In the genomic region with DNA sequence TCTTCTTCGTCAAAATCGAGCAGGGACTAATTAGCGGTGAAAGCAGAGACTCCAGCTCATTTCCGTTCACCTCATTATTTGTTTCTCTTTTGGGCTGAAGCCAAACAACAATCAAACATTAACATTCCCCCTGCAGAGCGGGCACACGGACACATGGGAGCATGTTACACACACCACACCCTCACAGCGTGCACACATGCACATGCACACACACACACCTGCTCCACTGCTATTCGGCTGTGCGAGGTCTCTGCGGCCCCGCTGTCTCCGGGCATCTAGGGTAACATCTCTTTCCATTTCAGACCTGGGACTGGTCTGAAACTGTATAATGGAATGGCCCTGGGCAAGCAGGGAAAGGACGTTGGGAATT, we compare ENCODE assay signal across 8 cellular contexts. TPM values are rescaled to one million over a fixed set of nuclear protein-coding genes. Genes with fewer than 3 reads are reported as not detected.
A peak's percentile ranks its signal among the peaks of the same experiment; 100 is the strongest.
DNase-seq lines count a peak whose midpoint lies in the region; ATAC-seq, FAIRE-seq and TF ChIP-seq lines count a peak whose summit lies in the region.

No MANE protein-coding gene starts in this region.

- peak overlapping the region; percentile 83 for H3K27ac Mint-ChIP-seq in activated CD8-positive, alpha-beta memory T cell treated with anti-CD3 and anti-CD28 coated beads, Interleukin-2, amount 10 ng/mL, durations not matched to agents 7 days and 5 days
- H3K27ac Mint-ChIP-seq in effector memory CD8-positive, alpha-beta T cell, result peak overlapping the region; percentile 88 to 92

- CTCF ChIA-PET in activated CD8-positive, alpha-beta memory T cell treated with anti-CD3 and anti-CD28 coated beads, Interleukin-2, amount 10 ng/mL, durations not matched to agents 7 days and 5 days (lab: Charles Lee), result interaction anchor here (0.7 to 12.1 kb wide), 53 partner anchors 9 to 779 kb away, joined by 3 to 239 read pairs (median 6); partner anchors contain the start of gene LRRC8C

- peaks cover 64% of the 10 kb centered on the region for H3K4me1 Mint-ChIP-seq in activated CD8-positive, alpha-beta memory T cell treated with anti-CD3 and anti-CD28 coated beads, Interleukin-2, amount 10 ng/mL, durations not matched to agents 7 days and 5 days
- peaks cover 36 to 40% of the 10 kb centered on the region in 2 donors for H3K4me1 Mint-ChIP-seq in effector memory CD8-positive, alpha-beta T cell (ENCODE audit: low read depth in 2 of 2)

- H3K4me3 ChIP-seq in pancreas, result peak overlapping the region; percentile 13 to 51 (median 20)

- H3K27ac ChIP-seq in pancreas, result peak overlapping the region in 1 of 4 donors; percentile 52

- no peaks in the 10 kb centered on the region for H3K9me3 ChIP-seq in pancreas

- no peaks in the 10 kb centered on the region for H3K36me3 ChIP-seq in pancreas

- 11 to 17% methylated on average over 13 of the region's 13 CpGs for WGBS in pancreas, 2 donors

- H3K36me3 Mint-ChIP-seq in activated CD8-positive, alpha-beta memory T cell treated with anti-CD3 and anti-CD28 coated beads, Interleukin-2, amount 10 ng/mL, durations not matched to agents 7 days and 5 days, result peaks cover 13% of the 10 kb centered on the region
- peaks cover 3% of the 10 kb centered on the region for H3K36me3 Mint-ChIP-seq in effector memory CD8-positive, alpha-beta T cell (ENCODE audit: insufficient read depth)

- H3K27me3 Mint-ChIP-seq in activated CD8-positive, alpha-beta memory T cell treated with anti-CD3 and anti-CD28 coated beads, Interleukin-2, amount 10 ng/mL, durations not matched to agents 7 days and 5 days, result no peaks in the 10 kb centered on the region
- H3K27me3 Mint-ChIP-seq in effector memory CD8-positive, alpha-beta T cell, result no peaks in the 10 kb centered on the region

- TF ChIP-seq CTCF in pancreas (IDR thresholded peaks at IDR 0.05), result no peak

- peaks cover 0 to 5% (median 4%) of the 10 kb centered on the region in 3 donors for H3K4me1 ChIP-seq in pancreas

- peak overlapping the region; percentile 80 for H3K4me3 Mint-ChIP-seq in activated CD8-positive, alpha-beta memory T cell treated with anti-CD3 and anti-CD28 coated beads, Interleukin-2, amount 10 ng/mL, durations not matched to agents 7 days and 5 days
- peak overlapping the region; percentile 85 for H3K4me3 Mint-ChIP-seq in effector memory CD8-positive, alpha-beta T cell

- intact Hi-C loops in pancreas (cut with DNase I) (loop anchor here in 1 of 3 donors (10.0 kb wide), 2 partner anchors 128 to 278 kb away; partner anchors contain the start of gene LRRC8C), posterior vena cava (cut with DNase I) (loop anchor here (2.0 to 10.0 kb wide), 3 partner anchors 130 to 280 kb away; partner anchors contain the start of gene LRRC8C (in 1 of the 2))

- FAIRE-seq in pancreas (lab: Jason Lieb, UNC), result no peak

- ATAC-seq in activated CD8-positive, alpha-beta memory T cell treated with anti-CD3 and anti-CD28 coated beads, Interleukin-2, amount 10 ng/mL, durations not matched to agents 7 days and 5 days, result no peak
- no peak for ATAC-seq in effector memory CD8-positive, alpha-beta T cell (replicated peaks)
- peak; percentile 49 to 68 (median 60) for ATAC-seq in pancreas

- no peak for DNase-seq in activated CD8-positive, alpha-beta memory T cell treated with anti-CD3 and anti-CD28 coated beads, Interleukin-2, amount 10 ng/mL, durations not matched to agents 7 days and 5 days
- no peak for DNase-seq in activated CD8-positive, alpha-beta memory T cell treated with anti-CD3 and anti-CD28 coated beads for 24 hours
- DNase-seq in NCI-H748 treated with DMSO at 0.1 percent for 48 hours (lab: John Stamatoyannopoulos, UW), result peak; percentile 66
- no peak for DNase-seq in effector memory CD8-positive, alpha-beta T cell
- peak in 3 of 6 donors; percentile 28 to 64 (median 46) for DNase-seq in pancreas
- DNase-seq in dedifferentiated amniotic fluid mesenchymal stem cell (ENCODE audit: extremely low spot score), result no peak
- DNase-seq in posterior vena cava (ENCODE audit: low spot score), result no peak
- no peak for DNase-seq in AML-193 (lab: John Stamatoyannopoulos, UW)

- no peaks in the 10 kb centered on the region for H3K9me3 Mint-ChIP-seq in activated CD8-positive, alpha-beta memory T cell treated with anti-CD3 and anti-CD28 coated beads, Interleukin-2, amount 10 ng/mL, durations not matched to agents 7 days and 5 days (ENCODE audit: low read depth)
- H3K9me3 Mint-ChIP-seq in effector memory CD8-positive, alpha-beta T cell, result no peaks in the 10 kb centered on the region

- no peaks in the 10 kb centered on the region for H3K27me3 ChIP-seq in pancreas

RNA-seq across cellular contexts. Expression of gene LRRC8D, which starts 58.4 kb away (rescaled TPM):
- 10 to 100 TPM; 19.2 to 27.7 TPM for total RNA-seq in activated CD8-positive, alpha-beta memory T cell treated with anti-CD3 and anti-CD28 coated beads, Interleukin-2, amount 10 ng/mL, durations not matched to agents 7 days and 5 days
- total RNA-seq in pancreas (10 to 100 TPM in 4 of 6 donors, 1 to 10 TPM in 2; 8.0 to 27.1 (median 12.0) TPM), posterior vena cava (1 to 10 TPM; 5.6 to 8.6 TPM)
- polyA plus RNA-seq in pancreas, result 1 to 10 TPM; 3.8 to 7.9 TPM

Comparison
In these comparisons a context has a peak if more than half of its experiments do, and no peak if none do; other contexts are left out.
1. ATAC-seq: peak in pancreas (4 of 4); none in activated CD8-positive, alpha-beta memory T cell treated with anti-CD3 and anti-CD28 coated beads, Interleukin-2, amount 10 ng/mL, durations not matched to agents 7 days and 5 days (single experiment) and effector memory CD8-positive, alpha-beta T cell (single experiment).